ENCODE assay signal across 31 cellular contexts in genomic region chr1:208265525-208265924, GRCh38.
"Had no signal": no experiment of that assay in that cellular context is flagged by ENCODE, and none has a peak within 500 bp of the region (broad histone marks: within the 10 kb centered on the region; RNA-seq: fewer than 3 reads in every experiment).

No MANE protein-coding gene starts in this region.

- H3K9ac ChIP-seq: KMS-11 had no signal

- H3K4me2 ChIP-seq: KMS-11 had no signal

- H3K27ac ChIP-seq: KMS-11 had no signal

- H3K36me3 ChIP-seq: MG63 had no signal

- DNase-seq: Kasumi-1, KG1, MM.1S, MV-4-11, NCI-H1048, NCI-H1092, NCI-H1092 treated with DMSO at 0.1 percent for 48 hours, NCI-H1105, NCI-H1105 treated with DMSO at 0.1 percent for 48 hours, NCI-H1417, NCI-H1417 treated with DMSO at 0.1 percent for 48 hours, NCI-H1436, NCI-H1436 treated with DMSO at 0.1 percent for 48 hours, NCI-H146, NCI-H1694, NCI-H1694 treated with DMSO at 0.1 percent for 48 hours, NCI-H187, NCI-H187 treated with DMSO at 0.1 percent for 48 hours, NCI-H2029, NCI-H2029 treated with DMSO at 0.1 percent for 48 hours, NCI-H2081, NCI-H2081 treated with DMSO at 0.1 percent for 48 hours, NCI-H2107, NCI-H2171, NCI-H2171 treated with DMSO at 0.1 percent for 48 hours, NCI-H2227 treated with DMSO at 0.1 percent for 48 hours, NCI-H226, NCI-H345, NCI-H510A had no signal

- H3K4me3 ChIP-seq: MG63 had no signal
